Comparison of ENCODE assay signal across 10 cellular contexts in the genomic region with DNA sequence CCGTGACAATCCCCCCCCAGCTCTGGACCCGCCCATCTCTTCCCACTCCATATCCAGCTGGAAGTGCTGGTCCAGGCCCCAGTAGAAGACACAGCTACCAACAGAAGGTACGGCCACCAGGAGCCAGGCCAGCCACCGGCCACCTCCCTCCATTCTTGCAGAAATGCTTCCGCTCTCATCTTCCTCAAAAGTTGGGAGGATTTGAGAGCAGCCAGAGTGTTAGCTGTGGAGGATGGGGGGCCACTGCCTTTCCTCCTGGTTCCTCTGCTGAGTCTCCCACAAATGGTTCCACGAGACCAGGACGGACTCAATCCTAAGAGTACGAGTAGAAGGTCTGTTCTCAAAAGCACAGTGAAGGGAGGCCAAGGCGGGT.
DNase-seq lines count a peak whose midpoint lies in the region; ATAC-seq, FAIRE-seq and TF ChIP-seq lines count a peak whose summit lies in the region.
"Had no signal": no experiment of that assay in that cellular context is flagged by ENCODE, and none has a peak within 500 bp of the region (broad histone marks: within the 10 kb centered on the region; RNA-seq: fewer than 3 reads in every experiment).

No MANE protein-coding gene starts in this region.

- no peak for FAIRE-seq in keratinocyte (lab: Jason Lieb, UNC)
- FAIRE-seq: kidney had no signal

- H3K4me1 ChIP-seq in right cardiac atrium (ENCODE audit: control insufficient read depth, insufficient read depth, low read length) (peaks cover 37% of the 10 kb centered on the region), keratinocyte (ENCODE audit: control insufficient read depth, extremely low read depth, insufficient read depth, low read length) (peaks cover 15% of the 10 kb centered on the region)

- H3K9me1 ChIP-seq in keratinocyte (ENCODE audit: control insufficient read depth, extremely low read depth, insufficient read depth, low read length), result no peaks in the 10 kb centered on the region

- intact Hi-C loops in Right ventricle myocardium inferior (cut with DNase I), result no loop called here
- intact Hi-C loops in right cardiac atrium (cut with DNase I), result loop anchor here in 3 of 4 donors (10.0 kb wide), 2 partner anchors 75 to 85 kb away; a partner anchor contains a TSS

- H3K27ac ChIP-seq in right cardiac atrium (ENCODE audit: low read length), result no peak overlapping the region
- no peak overlapping the region for H3K27ac ChIP-seq in keratinocyte (ENCODE audit: control insufficient read depth, insufficient read depth, low read length)

- H2AFZ ChIP-seq in keratinocyte (ENCODE audit: control insufficient read depth, low read length), result no peak overlapping the region

- no peak overlapping the region for H3K4me3 Mint-ChIP-seq in type B pancreatic cell

- WGBS in right cardiac atrium, result 76% methylated on average over 9 of the region's 9 CpGs

- H3K36me3 ChIP-seq in keratinocyte (ENCODE audit: control insufficient read depth in 2 of 2, extremely low read depth in 1 of 2, insufficient read depth in 2 of 2, low read length in 2 of 2), result no peaks in the 10 kb centered on the region

- no peaks in the 10 kb centered on the region for H3K36me3 Mint-ChIP-seq in type B pancreatic cell

- H3K4me2 ChIP-seq in keratinocyte (ENCODE audit: control insufficient read depth, extremely low read depth, insufficient read depth, low read depth, low read length), result peak overlapping the region; percentile 20

- H3K27me3 Mint-ChIP-seq in type B pancreatic cell, result peaks cover 38% of the 10 kb centered on the region

- DNase-seq in Right ventricle myocardium inferior (ENCODE audit: missing footprints) (peak; percentile 79), right cardiac atrium (no peak), RPMI8226 (peak; percentile 48), keratinocyte (ENCODE audit: low read depth, low spot score) (no peak), type B pancreatic cell (ENCODE audit: extremely low spot score, unreplicated experiment) (no peak), AG08396 (ENCODE audit: low spot score) (no peak)
- DNase-seq: activated effector memory CD4-positive, alpha-beta T cell treated with anti-CD3 and anti-CD28 coated beads, Interleukin-2, amount 50 U/mL, for 16 hours had no signal

- H3K27ac Mint-ChIP-seq in type B pancreatic cell, result peak overlapping the region; percentile 79

- H3K4me3 ChIP-seq in right cardiac atrium (ENCODE audit: low read length), result no peak overlapping the region
- H3K4me3 ChIP-seq in keratinocyte (ENCODE audit: control insufficient read depth in 2 of 3, extremely low read depth in 1 of 3, insufficient read depth in 2 of 3, low read depth in 1 of 3, low read length in 3 of 3), result no peak overlapping the region

- H3K79me2 ChIP-seq in keratinocyte (ENCODE audit: control insufficient read depth, insufficient read depth, low read length), result no peaks in the 10 kb centered on the region

- H4K20me1 ChIP-seq in keratinocyte (ENCODE audit: control insufficient read depth, extremely low read depth, insufficient read depth, low read length), result no peaks in the 10 kb centered on the region

- H3K27me3 ChIP-seq in right cardiac atrium (ENCODE audit: control insufficient read depth, insufficient read depth) (no peaks in the 10 kb centered on the region), keratinocyte (ENCODE audit: control insufficient read depth, extremely low read depth, insufficient read depth, low read length) (peaks cover 3% of the 10 kb centered on the region)

- peaks cover 28% of the 10 kb centered on the region for H3K4me1 Mint-ChIP-seq in type B pancreatic cell (ENCODE audit: unreplicated experiment)

- ATAC-seq in Right ventricle myocardium inferior (no peak), right cardiac atrium (no peak), GM21825 (IDR thresholded peaks at IDR 0.05; ENCODE audit: unreplicated experiment) (no peak), GM21576 (IDR thresholded peaks at IDR 0.05; ENCODE audit: unreplicated experiment) (no peak)

- H3K9ac ChIP-seq in keratinocyte (ENCODE audit: control insufficient read depth, extremely low read depth, insufficient read depth, low read length), result no peak overlapping the region

- TF ChIP-seq CTCF in keratinocyte (optimal IDR thresholded peaks at IDR 0.05 in 1 of 3, IDR thresholded peaks at IDR 0.05 in 1 of 3, conservative IDR thresholded peaks at IDR 0.05 in 1 of 3; ENCODE audit: extremely low read depth in 1 of 3, insufficient read depth in 2 of 3, low read length in 3 of 3) (no peak), type B pancreatic cell (conservative IDR thresholded peaks at IDR 0.05) (no peak)

- peaks cover 10% of the 10 kb centered on the region for H3K9me3 Mint-ChIP-seq in type B pancreatic cell

- H3K9me3 ChIP-seq in right cardiac atrium (ENCODE audit: control insufficient read depth, low read length) (no peaks in the 10 kb centered on the region), keratinocyte (ENCODE audit: control insufficient read depth, low read depth, low read length) (no peaks in the 10 kb centered on the region)

- dilution Hi-C loops in keratinocyte (cut with MboI; ENCODE audit: extremely low pct_ligation_motif_present, low sequenced_read_pairs), result no loop called here

Comparison
In these comparisons a context has a peak if more than half of its experiments do, and no peak if none do; other contexts are left out.
1. DNase-seq: peak in Right ventricle myocardium inferior (single experiment) and RPMI8226 (single experiment); none in right cardiac atrium (0 of 3), keratinocyte (single experiment), type B pancreatic cell (single experiment) and AG08396 (single experiment).